ENCODE assay signal across 8 cellular contexts in genomic region chr2:25251461-25252273, GRCh38.
DNase-seq lines count a peak whose midpoint lies in the region; ATAC-seq and TF ChIP-seq lines count a peak whose summit lies in the region.

No MANE protein-coding gene starts in this region.

- TF ChIP-seq EP300 in suprapubic skin (IDR thresholded peaks at IDR 0.05), result no peak

- peaks cover 55% of the 10 kb centered on the region for H3K79me2 ChIP-seq in Loucy (ENCODE audit: insufficient read depth, low read length)

- H2AFZ ChIP-seq in Loucy (ENCODE audit: low read length), result peak overlapping the region; percentile 66

- 0 out of 2 replicates have a peak, but pooled peaks cover 5% of the 10 kb centered on the region for H3F3A ChIP-seq in Loucy (ENCODE audit: low read depth)

- TF ChIP-seq POLR2A in suprapubic skin (IDR thresholded peaks at IDR 0.05), result no peak

- peak overlapping the region; percentile 68 for H3K27ac ChIP-seq in suprapubic skin

- 5% methylated on average over 13 of the region's 50 CpGs for WGBS in suprapubic skin

- H3K27ac Mint-ChIP-seq in activated CD4-positive, alpha-beta T cell treated with anti-CD3 and anti-CD28 coated beads for 36 hours, result peak overlapping the region; percentile 84
- peak overlapping the region; percentile 55 for H3K27ac Mint-ChIP-seq in activated CD4-positive, alpha-beta memory T cell treated with anti-CD3 and anti-CD28 coated beads, Interleukin-2, amount 10 ng/mL, durations not matched to agents 7 days and 5 days

- H3K9me2 ChIP-seq in Loucy (replicated peaks; ENCODE audit: low read depth, low read length), result no peaks in the 10 kb centered on the region

- peak overlapping the region; percentile 75 for H3K4me3 Mint-ChIP-seq in activated CD4-positive, alpha-beta T cell treated with anti-CD3 and anti-CD28 coated beads for 36 hours
- peak overlapping the region; percentile 76 for H3K4me3 Mint-ChIP-seq in activated CD4-positive, alpha-beta memory T cell treated with anti-CD3 and anti-CD28 coated beads, Interleukin-2, amount 10 ng/mL, durations not matched to agents 7 days and 5 days

- intact Hi-C loops in activated CD4-positive, alpha-beta T cell treated with anti-CD3 and anti-CD28 coated beads for 36 hours (cut with DNase I, micrococcal nuclease), result loop anchor here in 1 of 2 experiments (1.0 kb wide), 2 partner anchors 26 to 63 kb away; no protein-coding TSS in a partner anchor

- ATAC-seq in activated CD4-positive, alpha-beta T cell treated with anti-CD3 and anti-CD28 coated beads for 36 hours, result peak; percentile 52

- H3K27me3 ChIP-seq in Loucy (ENCODE audit: insufficient read depth, low read length, poor library complexity, severe bottlenecking) (no peaks in the 10 kb centered on the region), suprapubic skin (no peaks in the 10 kb centered on the region)

- H3K9me3 Mint-ChIP-seq in activated CD4-positive, alpha-beta T cell treated with anti-CD3 and anti-CD28 coated beads for 36 hours (ENCODE audit: low read depth), result no peaks in the 10 kb centered on the region
- no peaks in the 10 kb centered on the region for H3K9me3 Mint-ChIP-seq in activated CD4-positive, alpha-beta memory T cell treated with anti-CD3 and anti-CD28 coated beads, Interleukin-2, amount 10 ng/mL, durations not matched to agents 7 days and 5 days

- peaks cover 25% of the 10 kb centered on the region for H3K4me1 Mint-ChIP-seq in activated CD4-positive, alpha-beta T cell treated with anti-CD3 and anti-CD28 coated beads for 36 hours
- H3K4me1 Mint-ChIP-seq in activated CD4-positive, alpha-beta memory T cell treated with anti-CD3 and anti-CD28 coated beads, Interleukin-2, amount 10 ng/mL, durations not matched to agents 7 days and 5 days, result peaks cover 15% of the 10 kb centered on the region

- POLR2A ChIA-PET in activated CD4-positive, alpha-beta T cell treated with anti-CD3 and anti-CD28 coated beads for 36 hours (lab: Charles Lee), result interaction anchor here (0.5 to 1.3 kb wide), 2 partner anchors 28 to 35 kb away, joined by 3 to 4 read pairs; no protein-coding TSS in a partner anchor
- POLR2A ChIA-PET in activated CD4-positive, alpha-beta memory T cell treated with anti-CD3 and anti-CD28 coated beads, Interleukin-2, amount 10 ng/mL, durations not matched to agents 7 days and 5 days (lab: Charles Lee), result interaction anchor here (0.9 to 2.5 kb wide), 11 partner anchors 9 to 111 kb away, joined by 3 to 18 read pairs (median 5); no protein-coding TSS in a partner anchor

- peaks cover 25% of the 10 kb centered on the region; the same call in 1 of the 2 replicates for H3K36me3 ChIP-seq in Loucy (ENCODE audit: insufficient read depth, low read length)
- peaks cover 33% of the 10 kb centered on the region for H3K36me3 ChIP-seq in suprapubic skin

- peak overlapping the region; percentile 100 for H3K9ac ChIP-seq in Loucy (ENCODE audit: low read depth, low read length, poor library complexity, severe bottlenecking)

- peak overlapping the region; percentile 83 for H3K4me2 ChIP-seq in Loucy (ENCODE audit: low read depth, low read length, poor library complexity, severe bottlenecking)

- H3K27me3 Mint-ChIP-seq in activated CD4-positive, alpha-beta T cell treated with anti-CD3 and anti-CD28 coated beads for 36 hours, result no peaks in the 10 kb centered on the region
- H3K27me3 Mint-ChIP-seq in activated CD4-positive, alpha-beta memory T cell treated with anti-CD3 and anti-CD28 coated beads, Interleukin-2, amount 10 ng/mL, durations not matched to agents 7 days and 5 days, result no peaks in the 10 kb centered on the region

- TF ChIP-seq CTCF in Loucy (conservative IDR thresholded peaks at IDR 0.05; ENCODE audit: low read length), result no peak
- no peak for TF ChIP-seq CTCF in suprapubic skin (IDR thresholded peaks at IDR 0.05)

- H3K4me1 ChIP-seq in Loucy (ENCODE audit: insufficient read depth, low read length, poor library complexity, severe bottlenecking) (peaks cover 23% of the 10 kb centered on the region), suprapubic skin (peaks cover 21% of the 10 kb centered on the region)

- H3K9me3 ChIP-seq in Loucy (ENCODE audit: insufficient read depth, low read depth, low read length), result no peaks in the 10 kb centered on the region
- no peaks in the 10 kb centered on the region for H3K9me3 ChIP-seq in suprapubic skin

- H4K20me1 ChIP-seq in Loucy (ENCODE audit: insufficient read depth, low read length, poor library complexity, severe bottlenecking), result peaks cover 26% of the 10 kb centered on the region

- CTCF ChIA-PET in activated CD4-positive, alpha-beta T cell treated with anti-CD3 and anti-CD28 coated beads for 36 hours (lab: Charles Lee), result interaction anchor here (0.6 to 1.3 kb wide), 5 partner anchors 12 to 110 kb away, joined by 3 to 4 read pairs (median 3); no protein-coding TSS in a partner anchor
- CTCF ChIA-PET in activated CD4-positive, alpha-beta memory T cell treated with anti-CD3 and anti-CD28 coated beads, Interleukin-2, amount 10 ng/mL, durations not matched to agents 7 days and 5 days (lab: Charles Lee), result interaction anchor here (0.8 to 1.2 kb wide), 4 partner anchors 22 to 110 kb away, joined by 3 to 6 read pairs (median 4); no protein-coding TSS in a partner anchor

- peak overlapping the region; percentile 99 for H3K4me3 ChIP-seq in Loucy (ENCODE audit: low read length, poor library complexity, severe bottlenecking)
- peak overlapping the region; percentile 67 for H3K4me3 ChIP-seq in suprapubic skin

- peaks cover 65% of the 10 kb centered on the region for H3K36me3 Mint-ChIP-seq in activated CD4-positive, alpha-beta T cell treated with anti-CD3 and anti-CD28 coated beads for 36 hours (ENCODE audit: low read depth)
- peaks cover 19% of the 10 kb centered on the region for H3K36me3 Mint-ChIP-seq in activated CD4-positive, alpha-beta memory T cell treated with anti-CD3 and anti-CD28 coated beads, Interleukin-2, amount 10 ng/mL, durations not matched to agents 7 days and 5 days (ENCODE audit: low read depth)

- peak; percentile 67 for DNase-seq in activated CD4-positive, alpha-beta T cell treated with anti-CD3 and anti-CD28 coated beads for 36 hours
- no peak for DNase-seq in activated CD4-positive, alpha-beta T cell treated with anti-CD3 and anti-CD28 coated beads for 1 hour
- peak; percentile 49 for DNase-seq in activated CD4-positive, alpha-beta memory T cell treated with anti-CD3 and anti-CD28 coated beads, Interleukin-2, amount 10 ng/mL, durations not matched to agents 7 days and 5 days
- peak; percentile 46 for DNase-seq in epidermal melanocyte (ENCODE audit: insufficient read length, low spot score)
- DNase-seq in midbrain (lab: John Stamatoyannopoulos, UW), result peak; percentile 27
- DNase-seq in suprapubic skin (ENCODE audit: low spot score in 2 of 2), result no peak
- DNase-seq in OCI-M2 (lab: John Stamatoyannopoulos, UW; ENCODE audit: unreplicated experiment), result no peak

Comparison
In these comparisons a context has a peak if more than half of its experiments do, and no peak if none do; other contexts are left out.
1. DNase-seq: peak in activated CD4-positive, alpha-beta T cell treated with anti-CD3 and anti-CD28 coated beads for 36 hours (single experiment), activated CD4-positive, alpha-beta memory T cell treated with anti-CD3 and anti-CD28 coated beads, Interleukin-2, amount 10 ng/mL, durations not matched to agents 7 days and 5 days (single experiment), epidermal melanocyte (single experiment) and midbrain (single experiment); none in activated CD4-positive, alpha-beta T cell treated with anti-CD3 and anti-CD28 coated beads for 1 hour (single experiment), suprapubic skin (0 of 2) and OCI-M2 (single experiment).